In the genomic region with DNA sequence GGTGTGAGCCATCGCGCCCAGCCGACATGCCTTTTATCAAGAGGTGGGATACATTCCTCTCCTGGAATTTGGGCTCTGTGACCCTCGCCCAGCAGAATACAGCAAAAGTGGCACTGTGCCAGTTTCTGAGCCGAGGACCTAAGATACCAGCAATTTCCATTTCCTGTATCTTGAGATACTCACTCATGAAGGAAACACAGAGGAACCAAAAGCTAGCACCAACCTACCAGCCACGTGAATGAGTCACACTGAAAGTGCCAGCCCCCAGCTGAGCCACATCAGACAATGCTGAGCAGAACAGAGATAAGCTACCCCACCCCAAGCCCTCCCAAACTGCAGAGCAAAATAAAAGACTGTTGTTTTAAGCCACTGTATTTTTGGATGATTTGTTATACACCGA, we compare ENCODE assay signal across 8 cellular contexts. TPM values are rescaled to one million over a fixed set of nuclear protein-coding genes. Genes with fewer than 3 reads are reported as not detected.
A peak's percentile ranks its signal among the peaks of the same experiment; 100 is the strongest.
DNase-seq lines count a peak whose midpoint lies in the region; ATAC-seq and TF ChIP-seq lines count a peak whose summit lies in the region.

No MANE protein-coding gene starts in this region.

- peak; percentile 83 for ATAC-seq in GM21526 (IDR thresholded peaks at IDR 0.05; ENCODE audit: low FRiP score, unreplicated experiment)

- peak overlapping the region; percentile 20 for H3K27ac ChIP-seq in CD4-positive, alpha-beta memory T cell (ENCODE audit: low read depth, low read length)
- H3K27ac ChIP-seq in endodermal cell (ENCODE audit: low read depth, low read length), result no peak overlapping the region

- WGBS in endodermal cell (ENCODE audit: insufficient coverage in 1 of 2, insufficient read length in 1 of 2), 2 experiments, result 77 to 78% methylated on average over 6 to 7 of the region's 7 CpGs

- DNase-seq in CD4-positive, alpha-beta memory T cell, result peak; percentile 79 to 94 (median 83)
- DNase-seq in HT1080 (ENCODE audit: low read depth) (peak; percentile 93), endodermal cell (peak; percentile 75), NCI-H1048 (lab: John Stamatoyannopoulos, UW) (no peak), occipital lobe (lab: John Stamatoyannopoulos, UW) (no peak)
- peak; percentile 92 for DNase-seq in activated CD4-positive, alpha-beta T cell treated with anti-CD3 and anti-CD28 coated beads, Interleukin-2, amount 10 ng/mL, durations not matched to agents 24 days and 14 days
- DNase-seq in stimulated activated CD4-positive, alpha-beta T cell treated with anti-CD3 and anti-CD28 coated beads, Interleukin-2, amount 100 ng/mL, for 48 hours, result peak; percentile 58 to 60

- CTCF ChIA-PET in CD4-positive, alpha-beta memory T cell (lab: Charles Lee; ENCODE audit: partially characterized antibody), result interaction anchor here (0.9 to 1.6 kb wide), 3 partner anchors 14 to 129 kb away, joined by 3 to 6 read pairs (median 3); no protein-coding TSS in a partner anchor

- H3K27ac Mint-ChIP-seq in CD4-positive, alpha-beta memory T cell, result peak overlapping the region; percentile 59 to 91 (median 83)
- peak overlapping the region; percentile 15 for H3K27ac Mint-ChIP-seq in activated CD4-positive, alpha-beta T cell treated with anti-CD3 and anti-CD28 coated beads, Interleukin-2, amount 10 ng/mL, durations not matched to agents 24 days and 14 days
- peak overlapping the region; percentile 11 for H3K27ac Mint-ChIP-seq in endodermal cell

- H3K4me3 ChIP-seq in CD4-positive, alpha-beta memory T cell (ENCODE audit: low read length in 2 of 2), result peak overlapping the region in 1 of 2 donors; percentile 32
- no peak overlapping the region for H3K4me3 ChIP-seq in endodermal cell (ENCODE audit: low read length)

- peak overlapping the region; percentile 69 to 86 (median 78) for H3K4me3 Mint-ChIP-seq in CD4-positive, alpha-beta memory T cell
- H3K4me3 Mint-ChIP-seq in activated CD4-positive, alpha-beta T cell treated with anti-CD3 and anti-CD28 coated beads, Interleukin-2, amount 10 ng/mL, durations not matched to agents 24 days and 14 days, result peak overlapping the region; percentile 60
- H3K4me3 Mint-ChIP-seq in endodermal cell, result no peak overlapping the region

- no peak overlapping the region for H3K9ac ChIP-seq in endodermal cell (ENCODE audit: extremely low read depth, low read length, poor library complexity, severe bottlenecking)

- H3K36me3 ChIP-seq in CD4-positive, alpha-beta memory T cell (ENCODE audit: insufficient read depth, low read length), result no peaks in the 10 kb centered on the region
- peaks cover 34% of the 10 kb centered on the region for H3K36me3 ChIP-seq in endodermal cell (ENCODE audit: control insufficient read depth, insufficient read depth, low read length)

- H3K9me3 ChIP-seq in CD4-positive, alpha-beta memory T cell (ENCODE audit: control insufficient read depth in 1 of 2, low read length in 2 of 2), result no peaks in the 10 kb centered on the region
- H3K9me3 ChIP-seq in endodermal cell (ENCODE audit: control insufficient read depth, low read length), result peaks cover 5% of the 10 kb centered on the region

- no peaks in the 10 kb centered on the region for H3K27me3 ChIP-seq in CD4-positive, alpha-beta memory T cell (ENCODE audit: insufficient read depth, low read length)
- H3K27me3 ChIP-seq in endodermal cell (ENCODE audit: control insufficient read depth, insufficient read depth, low read length, poor library complexity, severe bottlenecking), result no peaks in the 10 kb centered on the region

- H3K4me1 Mint-ChIP-seq in CD4-positive, alpha-beta memory T cell, result peaks cover 16 to 50% (median 38%) of the 10 kb centered on the region in 4 donors
- H3K4me1 Mint-ChIP-seq in activated CD4-positive, alpha-beta T cell treated with anti-CD3 and anti-CD28 coated beads, Interleukin-2, amount 10 ng/mL, durations not matched to agents 24 days and 14 days, result peaks cover 30% of the 10 kb centered on the region
- H3K4me1 Mint-ChIP-seq in endodermal cell, result peaks cover 40% of the 10 kb centered on the region

- H3K4me1 ChIP-seq in CD4-positive, alpha-beta memory T cell (ENCODE audit: insufficient read depth, low read length), result peaks cover 24% of the 10 kb centered on the region
- no peaks in the 10 kb centered on the region for H3K4me1 ChIP-seq in endodermal cell (ENCODE audit: control insufficient read depth, insufficient read depth, low read length)

- peaks cover 20 to 37% of the 10 kb centered on the region in 2 donors for H3K36me3 Mint-ChIP-seq in CD4-positive, alpha-beta memory T cell
- peaks cover 28% of the 10 kb centered on the region for H3K36me3 Mint-ChIP-seq in activated CD4-positive, alpha-beta T cell treated with anti-CD3 and anti-CD28 coated beads, Interleukin-2, amount 10 ng/mL, durations not matched to agents 24 days and 14 days (ENCODE audit: low read depth)
- peaks cover 36% of the 10 kb centered on the region for H3K36me3 Mint-ChIP-seq in endodermal cell (ENCODE audit: low read depth)

- H3K9me3 Mint-ChIP-seq in CD4-positive, alpha-beta memory T cell, result no peaks in the 10 kb centered on the region
- H3K9me3 Mint-ChIP-seq in activated CD4-positive, alpha-beta T cell treated with anti-CD3 and anti-CD28 coated beads, Interleukin-2, amount 10 ng/mL, durations not matched to agents 24 days and 14 days, result no peaks in the 10 kb centered on the region
- no peaks in the 10 kb centered on the region for H3K9me3 Mint-ChIP-seq in endodermal cell

- intact Hi-C loops in CD4-positive, alpha-beta memory T cell (cut with micrococcal nuclease), result loop anchor here (1.0 to 2.0 kb wide), 4 partner anchors 22 to 57 kb away; no protein-coding TSS in a partner anchor
- intact Hi-C loops in activated CD4-positive, alpha-beta T cell treated with anti-CD3 and anti-CD28 coated beads, Interleukin-2, amount 10 ng/mL, durations not matched to agents 24 days and 14 days (cut with micrococcal nuclease), result loop anchor here (1.0 to 2.0 kb wide), 2 partner anchors 57 to 480 kb away; a partner anchor contains a TSS

- H3K27me3 Mint-ChIP-seq in CD4-positive, alpha-beta memory T cell, result no peaks in the 10 kb centered on the region
- no peaks in the 10 kb centered on the region for H3K27me3 Mint-ChIP-seq in activated CD4-positive, alpha-beta T cell treated with anti-CD3 and anti-CD28 coated beads, Interleukin-2, amount 10 ng/mL, durations not matched to agents 24 days and 14 days
- H3K27me3 Mint-ChIP-seq in endodermal cell (ENCODE audit: insufficient read depth), result no peaks in the 10 kb centered on the region

- no peak for TF ChIP-seq CTCF in endodermal cell (conservative IDR thresholded peaks at IDR 0.05)

- POLR2A ChIA-PET in CD4-positive, alpha-beta memory T cell (lab: Charles Lee; ENCODE audit: partially characterized antibody), result interaction anchor here (0.9 to 2.5 kb wide), 7 partner anchors 34 to 106 kb away, joined by 3 to 23 read pairs (median 4); a partner anchor contains a TSS

RNA-seq across cellular contexts. Expression of a gene that starts 56.3 kb away (rescaled TPM):
- 10 to 100 TPM; 32.1 to 32.3 TPM for total RNA-seq in CD4-positive, alpha-beta memory T cell
- polyA plus RNA-seq in CD4-positive, alpha-beta memory T cell, result 10 to 100 TPM; 14.9 to 30.5 TPM
- 32.8 and 36.2 TPM in 2 replicates for total RNA-seq in HT1080 (2014; rRNA removed; shearing (Covaris generic))
- polyA plus RNA-seq in HT1080 (2015; cell fraction: cytosol; rRNA removed), result 14.3 and 15.9 TPM in 2 replicates
- polyA plus RNA-seq in HT1080 (2015; cell fraction: nucleus; rRNA removed), result 22.3 and 25.4 TPM in 2 replicates
- 27.6 and 29.4 TPM in 2 replicates for total RNA-seq in activated CD4-positive, alpha-beta T cell treated with anti-CD3 and anti-CD28 coated beads, Interleukin-2, amount 10 ng/mL, durations not matched to agents 24 days and 14 days
- total RNA-seq in endodermal cell (10 to 100 TPM; 37.5 to 38.9 TPM), occipital lobe (42.4 TPM)
- polyA plus RNA-seq in endodermal cell (2013, experiment 1 of 2), result 23.7 TPM
- 23.1 TPM for polyA plus RNA-seq in endodermal cell (2013, experiment 2 of 2)

Comparison
In these comparisons a context has a peak if more than half of its experiments do, and no peak if none do; other contexts are left out.
1. DNase-seq: peak in CD4-positive, alpha-beta memory T cell (5 of 5), HT1080 (single experiment), activated CD4-positive, alpha-beta T cell treated with anti-CD3 and anti-CD28 coated beads, Interleukin-2, amount 10 ng/mL, durations not matched to agents 24 days and 14 days (single experiment), endodermal cell (single experiment) and stimulated activated CD4-positive, alpha-beta T cell treated with anti-CD3 and anti-CD28 coated beads, Interleukin-2, amount 100 ng/mL, for 48 hours (2 of 2); none in NCI-H1048 (single experiment) and occipital lobe (single experiment).
2. H3K27ac Mint-ChIP-seq: peak in every context shown above with its lines; median percentile 83 in CD4-positive, alpha-beta memory T cell; 15 in activated CD4-positive, alpha-beta T cell treated with anti-CD3 and anti-CD28 coated beads, Interleukin-2, amount 10 ng/mL, durations not matched to agents 24 days and 14 days; 11 in endodermal cell.